Comparison of ENCODE assay signal across 8 cellular contexts in genomic region chr10:61284222-61284890, GRCh38.
DNase-seq lines count a peak whose midpoint lies in the region; FAIRE-seq and TF ChIP-seq lines count a peak whose summit lies in the region.

No MANE protein-coding gene starts in this region.

- H3K36me3 ChIP-seq in tibial artery = no peaks in the 10 kb centered on the region

- intact Hi-C loops in tibial artery (cut with DNase I; ENCODE audit: low total_unique reads) = loop anchor here (5.0 to 10.0 kb wide), 2 partner anchors 317 to 470 kb away; no protein-coding TSS in a partner anchor

- H3K4me1 ChIP-seq in tibial artery = peaks cover 0 to 5% (median 0%) of the 10 kb centered on the region in 4 donors

- H3K27ac ChIP-seq in C4-2B = no peak overlapping the region
- peak overlapping the region in 1 of 2 donors; percentile 23 for H3K27ac ChIP-seq in tibial artery

- in situ Hi-C loops in T47D (cut with HindIII; ENCODE audit: low pct_unique_long_range_greater_than_20kb, low sequenced_read_pairs) = no loop called here

- no peak for DNase-seq in GM19239 (ENCODE audit: insufficient read length, low spot score)
- peak; percentile 76 for DNase-seq in NCI-H82 (lab: John Stamatoyannopoulos, UW)
- peak; percentile 18 to 80 for DNase-seq in T47D (ENCODE audit: low read depth in 1 of 2, low spot score in 1 of 2)
- DNase-seq in kidney glomerular epithelial cell (lab: John Stamatoyannopoulos, UW) = peak; percentile 44
- DNase-seq in tibial artery = no peak
- DNase-seq in NCI-H128 (lab: John Stamatoyannopoulos, UW; ENCODE audit: unreplicated experiment) = no peak
- DNase-seq in activated CD8-positive, alpha-beta memory T cell treated with anti-CD3 and anti-CD28 coated beads, Interleukin-2, amount 50 U/mL, for 48 hours = no peak

- no peaks in the 10 kb centered on the region for H3K27me3 ChIP-seq in tibial artery

- no peaks in the 10 kb centered on the region for H3K9me3 ChIP-seq in tibial artery

- TF ChIP-seq CTCF in C4-2B (conservative IDR thresholded peaks at IDR 0.05) = peak; percentile 87
- TF ChIP-seq CTCF in tibial artery (IDR thresholded peaks at IDR 0.05) = peak; percentile 77 to 79

- H3K4me3 ChIP-seq in tibial artery = no peak overlapping the region

- FAIRE-seq in GM19239 (lab: Jason Lieb, UNC) = peak; percentile 86

Comparison
In these comparisons a context has a peak if more than half of its experiments do, and no peak if none do; other contexts are left out.
1. DNase-seq: peak in NCI-H82 (single experiment), T47D (2 of 2) and kidney glomerular epithelial cell (single experiment); none in GM19239 (single experiment), tibial artery (0 of 2), NCI-H128 (single experiment) and activated CD8-positive, alpha-beta memory T cell treated with anti-CD3 and anti-CD28 coated beads, Interleukin-2, amount 50 U/mL, for 48 hours (single experiment).